In genomic region chr5:144040615-144041394, GRCh38 we compare ENCODE assay signal across 19 cellular contexts.
"Had no signal": no experiment of that assay in that cellular context is flagged by ENCODE, and none has a peak within 500 bp of the region (broad histone marks: within the 10 kb centered on the region; RNA-seq: fewer than 3 reads in every experiment).

No MANE protein-coding gene starts in this region.

- H3K4me1 ChIP-seq: esophagus squamous epithelium, gastrocnemius medialis, heart left ventricle, parathyroid adenoma, tibial nerve had no signal

- ATAC-seq: activated CD8-positive, alpha-beta T cell treated with anti-CD3 and anti-CD28 coated beads for 36 hours; activated T-cell treated with anti-CD3 and anti-CD28 coated beads, Interleukin-2, amount 50 U/mL, for 4 hours; gastrocnemius medialis; naive thymus-derived CD4-positive, alpha-beta T cell; stimulated activated naive B cell treated with anti-CD40 and anti-IgM and Interleukin-4, amounts not matched to agents 10 μg/mL and 1 μg/mL and 100 μg/mL, for 72 hours had no signal

- DNase-seq: activated CD4-positive, alpha-beta T cell treated with anti-CD3 and anti-CD28 coated beads for 4 hours; activated CD8-positive, alpha-beta T cell treated with anti-CD3 and anti-CD28 coated beads for 36 hours; activated effector memory CD4-positive, alpha-beta T cell treated with Interleukin-2 at 50 U/mL for 16 hours; activated T-cell treated with anti-CD3 and anti-CD28 coated beads, Interleukin-2, amount 50 U/mL, for 4 hours; amniotic stem cell; cortex of kidney; effector CD8-positive, alpha-beta T cell; esophagus squamous epithelium; gastrocnemius medialis; heart left ventricle; immature natural killer cell; naive thymus-derived CD4-positive, alpha-beta T cell; stimulated activated CD4-positive, alpha-beta T cell treated with anti-CD3 and anti-CD28 coated beads, Interleukin-4, amount 100 ng/mL, for 1 hour; stimulated activated naive B cell treated with anti-CD40 and anti-IgM and Interleukin-4, amounts not matched to agents 10 μg/mL and 1 μg/mL and 100 μg/mL, for 72 hours; T-helper 2 cell had no signal

- H3K4me3 ChIP-seq: esophagus squamous epithelium, gastrocnemius medialis, heart left ventricle, lung, tibial nerve had no signal

- H3K27me3 ChIP-seq: esophagus squamous epithelium, gastrocnemius medialis, heart left ventricle, neutrophil, tibial nerve had no signal

- H3K9me3 ChIP-seq: esophagus squamous epithelium, gastrocnemius medialis, heart left ventricle, neutrophil, tibial nerve had no signal

- H3K36me3 ChIP-seq: esophagus squamous epithelium, gastrocnemius medialis, heart left ventricle, neutrophil, tibial nerve had no signal

- H3K27ac ChIP-seq: esophagus squamous epithelium, gastrocnemius medialis, heart left ventricle, neutrophil, parathyroid adenoma, tibial nerve had no signal
